1 cellular context compared by ENCODE assay signal in the genomic region with DNA sequence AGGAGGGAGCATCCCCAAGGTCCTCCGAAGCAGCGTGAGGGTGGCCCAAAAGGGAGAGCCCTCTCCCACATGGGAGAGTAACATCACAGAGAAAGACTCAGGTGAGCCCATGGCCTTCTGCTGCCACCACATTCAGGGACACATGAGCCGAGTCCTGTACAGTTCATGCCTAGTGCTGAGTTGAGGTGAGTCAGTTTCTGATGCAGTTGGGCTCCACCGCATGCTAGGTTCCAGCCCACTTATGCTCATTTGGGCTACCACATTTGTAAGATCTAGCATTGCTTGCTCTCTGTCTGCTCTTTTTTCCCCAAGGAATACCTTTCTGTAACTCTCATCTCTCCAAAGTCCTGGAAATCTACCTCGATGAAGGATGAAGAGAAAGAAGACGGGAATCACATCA.
TF ChIP-seq lines count a peak whose summit lies in the region.

No MANE protein-coding gene starts in this region.

TF ChIP-seq in K562, 482 proteins besides CTCF, POLR2A, EP300 and RAD21:
- TF ChIP-seq, protein P1, sequence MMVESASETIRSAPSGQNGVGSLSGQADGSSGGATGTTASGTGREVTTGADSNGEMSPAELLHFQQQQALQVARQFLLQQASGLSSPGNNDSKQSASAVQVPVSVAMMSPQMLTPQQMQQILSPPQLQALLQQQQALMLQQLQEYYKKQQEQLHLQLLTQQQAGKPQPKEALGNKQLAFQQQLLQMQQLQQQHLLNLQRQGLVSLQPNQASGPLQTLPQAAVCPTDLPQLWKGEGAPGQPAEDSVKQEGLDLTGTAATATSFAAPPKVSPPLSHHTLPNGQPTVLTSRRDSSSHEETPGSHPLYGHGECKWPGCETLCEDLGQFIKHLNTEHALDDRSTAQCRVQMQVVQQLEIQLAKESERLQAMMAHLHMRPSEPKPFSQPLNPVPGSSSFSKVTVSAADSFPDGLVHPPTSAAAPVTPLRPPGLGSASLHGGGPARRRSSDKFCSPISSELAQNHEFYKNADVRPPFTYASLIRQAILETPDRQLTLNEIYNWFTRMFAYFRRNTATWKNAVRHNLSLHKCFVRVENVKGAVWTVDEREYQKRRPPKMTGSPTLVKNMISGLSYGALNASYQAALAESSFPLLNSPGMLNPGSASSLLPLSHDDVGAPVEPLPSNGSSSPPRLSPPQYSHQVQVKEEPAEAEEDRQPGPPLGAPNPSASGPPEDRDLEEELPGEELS (CRISPR knock-in tag; IDR thresholded peaks at IDR 0.05; ENCODE audit: borderline replicate concordance), result no peak
- no peak for TF ChIP-seq BRCA1 (IDR thresholded peaks at IDR 0.05)
- 0 out of 2 replicates have a peak, but pooled peaks have one; percentile 71 for TF ChIP-seq BRCA1 (CRISPR knock-in tag; IDR thresholded peaks at IDR 0.05)
